Comparison of ENCODE assay signal across 7 cellular contexts in the genomic region with DNA sequence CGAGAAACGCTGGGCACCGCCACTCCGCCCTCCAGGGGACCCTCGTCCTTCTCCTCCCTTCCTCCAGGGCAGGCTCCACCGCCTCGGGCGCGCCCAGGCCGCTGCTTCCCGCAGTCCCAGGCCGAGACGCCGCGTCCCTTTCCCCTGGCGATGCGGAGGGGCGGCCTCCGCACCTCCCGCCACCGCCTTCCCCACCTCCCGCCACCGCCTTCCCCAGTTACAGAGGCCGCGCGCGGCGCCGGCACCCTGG. TPM values are rescaled to one million over a fixed set of nuclear protein-coding genes. Genes with fewer than 3 reads are reported as not detected.
DNase-seq lines count a peak whose midpoint lies in the region; ATAC-seq and TF ChIP-seq lines count a peak whose summit lies in the region.

No MANE protein-coding gene starts in this region.

- no peak for TF ChIP-seq POLR2A in HCT116 (IDR thresholded peaks at IDR 0.05; ENCODE audit: borderline replicate concordance, extremely low read depth, insufficient read depth, insufficient read length)
- no peak for TF ChIP-seq POLR2A in heart left ventricle (IDR thresholded peaks at IDR 0.05)
- no peak for TF ChIP-seq POLR2A in sigmoid colon (IDR thresholded peaks at IDR 0.05)

- 0% methylated on average over 28 to 29 of the region's 29 CpGs for WGBS in heart left ventricle, 4 donors
- 0 to 1% methylated on average over 29 of the region's 29 CpGs for WGBS in sigmoid colon, 2 donors

- TF ChIP-seq CTCF in HCT116 (IDR thresholded peaks at IDR 0.05 in 2 of 3, conservative IDR thresholded peaks at IDR 0.05 in 1 of 3; ENCODE audit: borderline replicate concordance in 1 of 3, insufficient read depth in 1 of 3, low read depth in 2 of 3, low read length in 2 of 3) (no peak), WI38 (IDR thresholded peaks at IDR 0.05; ENCODE audit: low read depth, low read length) (no peak), heart left ventricle (IDR thresholded peaks at IDR 0.05) (no peak), sigmoid colon (IDR thresholded peaks at IDR 0.05) (no peak)

- H2AFZ ChIP-seq in HCT116 (ENCODE audit: low read depth, low read length, poor library complexity, severe bottlenecking): no peak overlapping the region

- no peaks in the 10 kb centered on the region for H3K27me3 ChIP-seq in HCT116 (ENCODE audit: insufficient read depth, low read length)
- no peaks in the 10 kb centered on the region for H3K27me3 ChIP-seq in heart left ventricle
- no peaks in the 10 kb centered on the region for H3K27me3 ChIP-seq in sigmoid colon

- no TSS peak for BruUV-seq in HCT116 (replicated peaks; lab: Mats Ljungman, UMichigan)

- intact Hi-C loops in HCT116 (cut with micrococcal nuclease) (loop anchor here (5.0 kb wide), 1 partner anchor 1304 kb away; no protein-coding TSS in a partner anchor), heart left ventricle (cut with DNase I) (no loop called here), sigmoid colon (cut with DNase I) (loop anchor here (5.0 kb wide), 2 partner anchors 129 to 209 kb away; no protein-coding TSS in a partner anchor)

- CTCF ChIA-PET in HCT116 (lab: Charles Lee): interaction anchor here (1.0 to 1.4 kb wide), 2 partner anchors 172 to 367 kb away, joined by 3 to 4 read pairs; no protein-coding TSS in a partner anchor

- H3K9me2 ChIP-seq in HCT116 (ENCODE audit: insufficient read depth): no peaks in the 10 kb centered on the region

- H3K4me2 ChIP-seq in HCT116 (ENCODE audit: low read length): peak overlapping the region; percentile 87

- H4K20me1 ChIP-seq in HCT116 (ENCODE audit: insufficient read depth): peaks cover 41% of the 10 kb centered on the region; the same call in 1 of the 2 replicates

- H3K27ac ChIP-seq in HCT116 (ENCODE audit: low read depth, low read length): peak overlapping the region; percentile 74
- peak overlapping the region; percentile 47 to 96 (median 88) for H3K27ac ChIP-seq in heart left ventricle
- peak overlapping the region; percentile 89 to 95 (median 90) for H3K27ac ChIP-seq in sigmoid colon

- RAD21 ChIA-PET in HCT116 (lab: Charles Lee; ENCODE audit: low non-redundant PET in 1 of 2, low total read pairs in 2 of 2, uncharacterized antibody in 2 of 2, unreplicated experiment in 2 of 2): no interaction called here

- no peak for TF ChIP-seq EP300 in sigmoid colon (IDR thresholded peaks at IDR 0.05)

- ATAC-seq in HCT116: peak; percentile 40; the same call in 1 of the 2 replicates
- peak; percentile 1 to 50 (median 30) for ATAC-seq in heart left ventricle
- no peak for ATAC-seq in HG03159 (IDR thresholded peaks at IDR 0.05; ENCODE audit: unreplicated experiment)

- DNase-seq in HCT116 (ENCODE audit: low read depth, low spot score) (no peak), heart left ventricle (no peak), sigmoid colon (no peak), NCI-H1694 (lab: John Stamatoyannopoulos, UW) (no peak), DMS79 (lab: John Stamatoyannopoulos, UW) (no peak)

- H3K79me2 ChIP-seq in HCT116 (ENCODE audit: insufficient read depth, low read length): peaks cover 53% of the 10 kb centered on the region

- POLR2A ChIA-PET in HCT116 (lab: Charles Lee): interaction anchor here (0.7 to 2.9 kb wide), 16 partner anchors 10 to 355 kb away, joined by 3 to 23 read pairs (median 4); no protein-coding TSS in a partner anchor

- H3K36me3 ChIP-seq in HCT116 (ENCODE audit: control insufficient read depth in 1 of 2, insufficient read depth in 2 of 2, low read length in 2 of 2) (peaks cover 0 to 1% of the 10 kb centered on the region in 2 experiments; a peak in 1 of 4 replicates), heart left ventricle (peaks cover 0 to 1% (median 0%) of the 10 kb centered on the region in 9 donors), sigmoid colon (no peaks in the 10 kb centered on the region)

- H3K4me1 ChIP-seq in HCT116 (ENCODE audit: control insufficient read depth in 1 of 2, insufficient read depth in 2 of 2, low read length in 2 of 2): peaks cover 8 to 57% of the 10 kb centered on the region in 2 experiments
- peaks cover 0 to 60% (median 10%) of the 10 kb centered on the region in 12 donors for H3K4me1 ChIP-seq in heart left ventricle
- peaks cover 0 to 27% (median 24%) of the 10 kb centered on the region in 4 donors for H3K4me1 ChIP-seq in sigmoid colon

- no peak for TF ChIP-seq RAD21 in HCT116 (IDR thresholded peaks at IDR 0.05; ENCODE audit: low read depth)

- peak overlapping the region; percentile 94 for H3K9ac ChIP-seq in HCT116 (ENCODE audit: low read length)

- H3K4me3 ChIP-seq in HCT116 (replicated peaks in 1 of 2; ENCODE audit: low read depth in 1 of 2, low read length in 2 of 2) (peak overlapping the region; percentile 76 to 86), WI38 (ENCODE audit: low read depth, low read length) (peak overlapping the region; percentile 88), heart left ventricle (peak overlapping the region; percentile 47 to 99 (median 86)), sigmoid colon (peak overlapping the region; percentile 75 to 95 (median 82))

- no peaks in the 10 kb centered on the region for H3K9me3 ChIP-seq in HCT116 (ENCODE audit: control insufficient read depth in 1 of 2, insufficient read depth in 1 of 2, low read depth in 1 of 2, low read length in 2 of 2)
- H3K9me3 ChIP-seq in heart left ventricle: no peaks in the 10 kb centered on the region
- H3K9me3 ChIP-seq in sigmoid colon: no peaks in the 10 kb centered on the region

TF ChIP-seq in HCT116, 20 proteins besides CTCF, POLR2A, EP300 and RAD21:
- no peak for TF ChIP-seq SIN3A (IDR thresholded peaks at IDR 0.05; ENCODE audit: low read depth)
- peak; percentile 85 for TF ChIP-seq ZFX (IDR thresholded peaks at IDR 0.05)
- TF ChIP-seq, protein P1, sequence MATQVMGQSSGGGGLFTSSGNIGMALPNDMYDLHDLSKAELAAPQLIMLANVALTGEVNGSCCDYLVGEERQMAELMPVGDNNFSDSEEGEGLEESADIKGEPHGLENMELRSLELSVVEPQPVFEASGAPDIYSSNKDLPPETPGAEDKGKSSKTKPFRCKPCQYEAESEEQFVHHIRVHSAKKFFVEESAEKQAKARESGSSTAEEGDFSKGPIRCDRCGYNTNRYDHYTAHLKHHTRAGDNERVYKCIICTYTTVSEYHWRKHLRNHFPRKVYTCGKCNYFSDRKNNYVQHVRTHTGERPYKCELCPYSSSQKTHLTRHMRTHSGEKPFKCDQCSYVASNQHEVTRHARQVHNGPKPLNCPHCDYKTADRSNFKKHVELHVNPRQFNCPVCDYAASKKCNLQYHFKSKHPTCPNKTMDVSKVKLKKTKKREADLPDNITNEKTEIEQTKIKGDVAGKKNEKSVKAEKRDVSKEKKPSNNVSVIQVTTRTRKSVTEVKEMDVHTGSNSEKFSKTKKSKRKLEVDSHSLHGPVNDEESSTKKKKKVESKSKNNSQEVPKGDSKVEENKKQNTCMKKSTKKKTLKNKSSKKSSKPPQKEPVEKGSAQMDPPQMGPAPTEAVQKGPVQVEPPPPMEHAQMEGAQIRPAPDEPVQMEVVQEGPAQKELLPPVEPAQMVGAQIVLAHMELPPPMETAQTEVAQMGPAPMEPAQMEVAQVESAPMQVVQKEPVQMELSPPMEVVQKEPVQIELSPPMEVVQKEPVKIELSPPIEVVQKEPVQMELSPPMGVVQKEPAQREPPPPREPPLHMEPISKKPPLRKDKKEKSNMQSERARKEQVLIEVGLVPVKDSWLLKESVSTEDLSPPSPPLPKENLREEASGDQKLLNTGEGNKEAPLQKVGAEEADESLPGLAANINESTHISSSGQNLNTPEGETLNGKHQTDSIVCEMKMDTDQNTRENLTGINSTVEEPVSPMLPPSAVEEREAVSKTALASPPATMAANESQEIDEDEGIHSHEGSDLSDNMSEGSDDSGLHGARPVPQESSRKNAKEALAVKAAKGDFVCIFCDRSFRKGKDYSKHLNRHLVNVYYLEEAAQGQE (IDR thresholded peaks at IDR 0.05; ENCODE audit: low read depth): no peak

RNA-seq across cellular contexts. Expression of a gene that starts 0.2 kb away (rescaled TPM):
- total RNA-seq in HCT116 (2021; ENCODE audit: unreplicated experiment) (421 TPM), heart left ventricle (100 to 1,000 TPM in 1 of 9 donors, 10 to 100 TPM in 8; 48.6 to 144 (median 66.6) TPM), sigmoid colon (100 to 1,000 TPM in 3 of 4 donors, 10 to 100 TPM in 1; 94.9 to 211 (median 158) TPM)
- 339 and 365 TPM in 2 replicates for polyA plus RNA-seq in HCT116 (2012)
- polyA plus RNA-seq in heart left ventricle (100 to 1,000 TPM in 1 of 2 donors, 10 to 100 TPM in 1; 91.8 to 173 TPM), sigmoid colon (100 to 1,000 TPM; 508 to 827 (median 733) TPM)

RNA-seq across cellular contexts. Expression of a gene that starts 48.1 kb away (rescaled TPM):
- total RNA-seq in HCT116 (2021; ENCODE audit: unreplicated experiment): not detected
- polyA plus RNA-seq in HCT116 (2012): 0.04 TPM in 1 of 2 replicates, not detected in the other
- total RNA-seq in heart left ventricle: not detected
- not detected for polyA plus RNA-seq in heart left ventricle
- total RNA-seq in sigmoid colon: not detected
- 10 to 100 TPM; 24.8 to 58.5 (median 49.9) TPM for polyA plus RNA-seq in sigmoid colon

Comparison
In these comparisons a context has a peak if more than half of its experiments do, and no peak if none do; other contexts are left out.
1. intact Hi-C loops: an anchor here in HCT116 (5.0 kb wide) and sigmoid colon (5.0 kb wide); none called in heart left ventricle.